In the genomic region with DNA sequence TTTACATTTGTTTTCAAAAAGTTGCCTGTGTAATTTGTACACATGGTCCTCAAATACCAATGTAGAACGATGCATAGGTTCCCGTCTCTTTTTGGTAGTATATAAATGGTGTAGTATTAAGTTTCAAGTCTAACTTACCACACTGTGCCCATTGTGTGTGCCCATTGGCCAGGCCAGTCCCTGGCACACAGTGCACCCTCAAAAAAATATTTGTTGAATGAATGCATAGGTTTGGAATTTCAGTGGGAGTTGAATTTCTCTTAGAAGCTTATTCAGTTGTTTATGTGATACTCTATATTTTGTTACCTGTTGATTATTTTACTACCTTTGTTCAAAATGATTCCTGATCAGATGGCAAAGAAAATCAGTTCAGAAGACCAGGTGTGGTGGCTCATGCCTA, we compare ENCODE assay signal across 1 cellular context.
TF ChIP-seq lines count a peak whose summit lies in the region.

No MANE protein-coding gene starts in this region.

TF ChIP-seq in Ishikawa, 13 proteins besides CTCF, POLR2A, EP300 and RAD21 (continued from another document):
- no peak for TF ChIP-seq TAF1 (IDR thresholded peaks at IDR 0.05; ENCODE audit: low read depth)
- TF ChIP-seq FOXM1 (IDR thresholded peaks at IDR 0.05; ENCODE audit: borderline replicate concordance, low read depth), result peak; percentile 60; the same call in 1 of the 2 replicates
- no peak for TF ChIP-seq YY1 (IDR thresholded peaks at IDR 0.05; ENCODE audit: low read depth)
- no peak for TF ChIP-seq ZBTB7A (IDR thresholded peaks at IDR 0.05; ENCODE audit: low read depth)
